Comparison of ENCODE assay signal across 9 cellular contexts in the genomic region with DNA sequence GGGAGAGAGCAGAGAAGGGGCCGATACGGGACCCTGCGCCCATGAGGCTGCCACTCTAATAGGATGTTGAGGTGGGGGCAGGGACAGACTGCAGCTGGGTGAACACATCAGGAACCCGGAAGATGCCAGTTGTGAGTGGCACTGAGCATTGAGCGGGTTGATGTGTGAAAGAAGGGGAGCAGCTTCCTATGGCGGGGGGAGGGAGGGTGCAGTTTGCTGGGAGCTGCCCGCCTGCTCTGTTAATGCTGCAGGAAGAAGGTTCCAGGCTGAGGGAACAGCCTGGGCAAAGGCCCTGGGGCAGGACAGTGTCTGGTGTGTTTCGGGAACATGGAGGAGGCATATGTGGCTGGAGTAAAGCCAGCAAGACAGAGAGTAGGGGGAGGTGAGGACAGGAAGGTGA. TPM values are rescaled to one million over a fixed set of nuclear protein-coding genes. Genes with fewer than 3 reads are reported as not detected.
DNase-seq lines count a peak whose midpoint lies in the region; ATAC-seq and TF ChIP-seq lines count a peak whose summit lies in the region.
"Had no signal": no experiment of that assay in that cellular context is flagged by ENCODE, and none has a peak within 500 bp of the region (broad histone marks: within the 10 kb centered on the region; RNA-seq: fewer than 3 reads in every experiment).

No MANE protein-coding gene starts in this region.

- CTCF ChIA-PET in activated CD8-positive, alpha-beta T cell treated with anti-CD3 and anti-CD28 coated beads, Interleukin-2, amount 10 ng/mL, durations not matched to agents 7 days and 5 days (lab: Charles Lee) = interaction anchor here (1.6 kb wide), 1 partner anchor 30 kb away, joined by 3 read pairs; a partner anchor contains a TSS

- no peak for TF ChIP-seq POLR2A in stomach (IDR thresholded peaks at IDR 0.05)
- TF ChIP-seq POLR2A in adrenal gland (IDR thresholded peaks at IDR 0.05) = no peak

- H3K27me3 Mint-ChIP-seq in activated naive CD8-positive, alpha-beta T cell = no peaks in the 10 kb centered on the region
- H3K27me3 Mint-ChIP-seq in activated naive CD8-positive, alpha-beta T cell treated with anti-CD3 and anti-CD28 coated beads for 36 hours = no peaks in the 10 kb centered on the region
- no peaks in the 10 kb centered on the region for H3K27me3 Mint-ChIP-seq in activated CD8-positive, alpha-beta T cell treated with anti-CD3 and anti-CD28 coated beads, Interleukin-2, amount 10 ng/mL, durations not matched to agents 7 days and 5 days (ENCODE audit: low read depth)

- peak overlapping the region; percentile 88 to 94 (median 92) for H3K27ac ChIP-seq in stomach
- peak overlapping the region in 1 of 5 donors; percentile 28 for H3K27ac ChIP-seq in adrenal gland

- no peak for DNase-seq in activated naive CD8-positive, alpha-beta T cell treated with anti-CD3 and anti-CD28 coated beads for 36 hours
- no peak for DNase-seq in activated CD8-positive, alpha-beta T cell treated with anti-CD3 and anti-CD28 coated beads, Interleukin-2, amount 10 ng/mL, durations not matched to agents 7 days and 5 days
- DNase-seq in left colon (peak; percentile 50 to 66), stomach (no peak), adrenal gland (no peak), cerebellar cortex (ENCODE audit: low spot score) (no peak), RKO (ENCODE audit: low spot score) (no peak)
- DNase-seq: NCI-H1930 had no signal

- H3K4me3 ChIP-seq in stomach = peak overlapping the region in 1 of 4 donors; percentile 1
- H3K4me3 ChIP-seq in adrenal gland = no peak overlapping the region

- no peaks in the 10 kb centered on the region for H3K36me3 ChIP-seq in stomach
- no peaks in the 10 kb centered on the region for H3K36me3 ChIP-seq in adrenal gland (replicated peaks in 1 of 2)

- H3K4me3 Mint-ChIP-seq in activated naive CD8-positive, alpha-beta T cell = no peak overlapping the region
- H3K4me3 Mint-ChIP-seq in activated naive CD8-positive, alpha-beta T cell treated with anti-CD3 and anti-CD28 coated beads for 36 hours = no peak overlapping the region
- no peak overlapping the region for H3K4me3 Mint-ChIP-seq in activated CD8-positive, alpha-beta T cell treated with anti-CD3 and anti-CD28 coated beads, Interleukin-2, amount 10 ng/mL, durations not matched to agents 7 days and 5 days

- no peak for TF ChIP-seq CTCF in stomach (IDR thresholded peaks at IDR 0.05)
- no peak for TF ChIP-seq CTCF in adrenal gland (IDR thresholded peaks at IDR 0.05)

- H3K4me1 ChIP-seq in stomach (peaks cover 88 to 99% (median 94%) of the 10 kb centered on the region in 4 donors), adrenal gland (replicated peaks in 1 of 2) (peaks cover 42 to 74% of the 10 kb centered on the region in 2 donors)

- ATAC-seq in activated CD8-positive, alpha-beta T cell treated with anti-CD3 and anti-CD28 coated beads, Interleukin-2, amount 10 ng/mL, durations not matched to agents 7 days and 5 days = no peak
- ATAC-seq in left colon = peak; percentile 5

- H3K9me3 ChIP-seq in stomach = no peaks in the 10 kb centered on the region
- no peaks in the 10 kb centered on the region for H3K9me3 ChIP-seq in adrenal gland (replicated peaks in 1 of 3)

- peak overlapping the region; percentile 41 for H3K27ac Mint-ChIP-seq in activated naive CD8-positive, alpha-beta T cell
- H3K27ac Mint-ChIP-seq in activated naive CD8-positive, alpha-beta T cell treated with anti-CD3 and anti-CD28 coated beads for 36 hours = no peak overlapping the region
- H3K27ac Mint-ChIP-seq in activated CD8-positive, alpha-beta T cell treated with anti-CD3 and anti-CD28 coated beads, Interleukin-2, amount 10 ng/mL, durations not matched to agents 7 days and 5 days = peak overlapping the region; percentile 76

- no peak for TF ChIP-seq EP300 in stomach (IDR thresholded peaks at IDR 0.05)

- no peaks in the 10 kb centered on the region for H3K9me3 Mint-ChIP-seq in activated naive CD8-positive, alpha-beta T cell (ENCODE audit: low read depth)
- H3K9me3 Mint-ChIP-seq in activated naive CD8-positive, alpha-beta T cell treated with anti-CD3 and anti-CD28 coated beads for 36 hours = no peaks in the 10 kb centered on the region
- H3K9me3 Mint-ChIP-seq in activated CD8-positive, alpha-beta T cell treated with anti-CD3 and anti-CD28 coated beads, Interleukin-2, amount 10 ng/mL, durations not matched to agents 7 days and 5 days (ENCODE audit: insufficient read depth) = no peaks in the 10 kb centered on the region

- POLR2A ChIA-PET in activated CD8-positive, alpha-beta T cell treated with anti-CD3 and anti-CD28 coated beads, Interleukin-2, amount 10 ng/mL, durations not matched to agents 7 days and 5 days (lab: Charles Lee) = no interaction called here

- H3K27me3 ChIP-seq in stomach (no peaks in the 10 kb centered on the region), adrenal gland (no peaks in the 10 kb centered on the region)

- intact Hi-C loops in left colon (cut with DNase I, micrococcal nuclease) = no loop called here
- intact Hi-C loops in stomach (cut with DNase I; ENCODE audit: low total_unique reads) = no loop called here
- intact Hi-C loops in adrenal gland (cut with DNase I) = no loop called here

- peaks cover 60% of the 10 kb centered on the region for H3K4me1 Mint-ChIP-seq in activated naive CD8-positive, alpha-beta T cell (ENCODE audit: low read depth)
- peaks cover 48% of the 10 kb centered on the region for H3K4me1 Mint-ChIP-seq in activated naive CD8-positive, alpha-beta T cell treated with anti-CD3 and anti-CD28 coated beads for 36 hours
- peaks cover 65% of the 10 kb centered on the region for H3K4me1 Mint-ChIP-seq in activated CD8-positive, alpha-beta T cell treated with anti-CD3 and anti-CD28 coated beads, Interleukin-2, amount 10 ng/mL, durations not matched to agents 7 days and 5 days (ENCODE audit: low read depth)

- H3K36me3 Mint-ChIP-seq in activated naive CD8-positive, alpha-beta T cell = peaks cover 2% of the 10 kb centered on the region
- no peaks in the 10 kb centered on the region for H3K36me3 Mint-ChIP-seq in activated naive CD8-positive, alpha-beta T cell treated with anti-CD3 and anti-CD28 coated beads for 36 hours
- peaks cover 9% of the 10 kb centered on the region for H3K36me3 Mint-ChIP-seq in activated CD8-positive, alpha-beta T cell treated with anti-CD3 and anti-CD28 coated beads, Interleukin-2, amount 10 ng/mL, durations not matched to agents 7 days and 5 days (ENCODE audit: low read depth)

- 68 to 80% (median 72%) methylated on average over 7 to 8 of the region's 8 CpGs for WGBS in stomach, 5 donors
- WGBS in adrenal gland, 4 donors = 86 to 91% (median 87%) methylated on average over 7 to 8 of the region's 8 CpGs

RNA-seq across cellular contexts. Expression of a gene that starts 29.8 kb away (rescaled TPM):
- total RNA-seq in activated naive CD8-positive, alpha-beta T cell treated with anti-CD3 and anti-CD28 coated beads for 36 hours = 100 to 1,000 TPM; 127 to 133 TPM
- total RNA-seq in activated CD8-positive, alpha-beta T cell treated with anti-CD3 and anti-CD28 coated beads, Interleukin-2, amount 10 ng/mL, durations not matched to agents 7 days and 5 days = 100 to 1,000 TPM; 239 to 240 TPM
- 100 to 1,000 TPM; 446 to 618 TPM for total RNA-seq in left colon
- 100 to 1,000 TPM; 270 to 541 (median 289) TPM for total RNA-seq in stomach
- polyA plus RNA-seq in stomach = 100 to 1,000 TPM in 1 of 3 donors, 10 to 100 TPM in 2; 77.8 to 130 (median 83.6) TPM
- 100 to 1,000 TPM; 134 to 196 (median 170) TPM for total RNA-seq in adrenal gland
- polyA plus RNA-seq in adrenal gland = 100 to 1,000 TPM; 103 to 157 (median 124) TPM

RNA-seq across cellular contexts. Expression of a gene that starts 46.4 kb away (rescaled TPM):
- 10 to 100 TPM; 66.6 to 71.5 TPM for total RNA-seq in activated naive CD8-positive, alpha-beta T cell treated with anti-CD3 and anti-CD28 coated beads for 36 hours
- total RNA-seq in activated CD8-positive, alpha-beta T cell treated with anti-CD3 and anti-CD28 coated beads, Interleukin-2, amount 10 ng/mL, durations not matched to agents 7 days and 5 days = 10 to 100 TPM; 36.5 to 36.6 TPM
- 10 to 100 TPM; 76.9 to 78.6 TPM for total RNA-seq in left colon
- 100 to 1,000 TPM in 2 of 5 donors, 10 to 100 TPM in 3; 21.7 to 104 (median 66.5) TPM for total RNA-seq in stomach
- 100 to 1,000 TPM; 113 to 153 (median 115) TPM for polyA plus RNA-seq in stomach
- 10 to 100 TPM; 16.4 to 82.7 (median 44.5) TPM for total RNA-seq in adrenal gland
- 100 to 1,000 TPM in 2 of 3 donors, 1 to 10 TPM in 1; 8.1 to 466 (median 422) TPM for polyA plus RNA-seq in adrenal gland

Comparison
In these comparisons a context has a peak if more than half of its experiments do, and no peak if none do; other contexts are left out.
1. DNase-seq: peak in left colon (2 of 2); none in activated naive CD8-positive, alpha-beta T cell treated with anti-CD3 and anti-CD28 coated beads for 36 hours (single experiment), activated CD8-positive, alpha-beta T cell treated with anti-CD3 and anti-CD28 coated beads, Interleukin-2, amount 10 ng/mL, durations not matched to agents 7 days and 5 days (single experiment), stomach (single experiment), adrenal gland (0 of 7), cerebellar cortex (single experiment) and RKO (single experiment).